8 cellular contexts compared by ENCODE assay signal in the genomic region with DNA sequence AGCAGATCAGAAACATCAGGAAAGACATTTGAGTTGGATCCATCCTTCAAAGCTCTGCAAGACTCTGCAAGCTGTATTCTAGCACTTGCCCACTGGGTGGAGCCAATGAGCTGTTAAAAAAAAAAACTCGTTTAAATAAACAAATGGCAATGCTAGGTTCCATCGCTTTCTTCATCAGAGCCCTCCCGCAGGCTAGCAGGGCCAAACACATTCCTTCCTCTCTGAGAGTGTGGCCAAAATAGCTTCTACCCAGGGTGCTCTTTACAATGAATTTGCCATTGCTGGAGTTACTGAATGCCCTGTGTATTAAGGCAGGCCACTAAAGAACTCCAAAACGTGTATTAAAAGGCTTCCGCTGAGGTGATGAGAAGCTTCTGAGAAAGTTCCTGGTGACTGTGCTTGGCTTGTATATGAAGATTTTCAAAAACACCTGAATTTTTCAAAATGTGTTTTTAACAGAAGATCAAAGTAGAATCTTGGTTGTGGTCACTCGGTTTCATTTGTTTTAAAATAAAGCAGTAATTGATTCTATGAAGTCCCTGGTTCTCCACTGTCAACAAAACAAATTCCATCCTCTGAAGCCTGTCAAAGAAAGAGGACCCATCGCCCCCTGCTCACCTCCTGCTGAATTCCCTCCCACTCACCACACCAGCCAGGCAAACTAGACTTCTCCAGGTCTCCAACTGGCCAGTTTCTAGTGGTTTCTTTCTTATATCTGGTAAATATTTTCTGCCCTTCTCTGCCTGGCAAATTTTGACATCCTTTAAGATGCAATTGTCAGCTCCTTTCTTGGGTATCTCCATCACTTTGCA. TPM values are rescaled to one million over a fixed set of nuclear protein-coding genes. Genes with fewer than 3 reads are reported as not detected.
DNase-seq lines count a peak whose midpoint lies in the region; ATAC-seq and TF ChIP-seq lines count a peak whose summit lies in the region.

No MANE protein-coding gene starts in this region.

- H3K9me3 ChIP-seq in DOHH2 (ENCODE audit: control insufficient read depth, insufficient read depth, low read length) = no peaks in the 10 kb centered on the region
- no peaks in the 10 kb centered on the region for H3K9me3 ChIP-seq in Peyer's patch
- H3K9me3 ChIP-seq in gastroesophageal sphincter = no peaks in the 10 kb centered on the region
- H3K9me3 ChIP-seq in ovary = no peaks in the 10 kb centered on the region

- intact Hi-C loops in ovary (cut with DNase I) = loop anchor here in 2 of 4 donors (2.0 to 5.0 kb wide), 2 partner anchors 214 to 215 kb away; no protein-coding TSS in a partner anchor

- in situ Hi-C loops in KBM-7 (cut with MboI; ENCODE audit: low pct_unique_long_range_greater_than_20kb, low sequenced_read_pairs) = loop anchor here (10.0 kb wide), 1 partner anchor 191 kb away; a partner anchor contains a TSS

- H3K36me3 ChIP-seq in DOHH2 (ENCODE audit: control insufficient read depth, low read length) = no peaks in the 10 kb centered on the region
- peaks cover 0 to 12% (median 0%) of the 10 kb centered on the region in 3 donors for H3K36me3 ChIP-seq in Peyer's patch
- H3K36me3 ChIP-seq in gastroesophageal sphincter = peaks cover 0 to 9% of the 10 kb centered on the region in 2 donors
- no peaks in the 10 kb centered on the region for H3K36me3 ChIP-seq in ovary

- peak; percentile 88 for ATAC-seq in GM21529 (IDR thresholded peaks at IDR 0.05; ENCODE audit: unreplicated experiment)
- ATAC-seq in gastroesophageal sphincter = peak; percentile 88
- no peak for ATAC-seq in GM19328 (IDR thresholded peaks at IDR 0.05; ENCODE audit: unreplicated experiment)

- 18 to 37% methylated on average over 5 to 7 of the region's 7 CpGs for WGBS in gastroesophageal sphincter (ENCODE audit: low coverage in 1 of 2), 2 donors
- 30 to 40% (median 32%) methylated on average over 7 of the region's 7 CpGs for WGBS in ovary, 3 donors

- no peaks in the 10 kb centered on the region for H3K79me2 ChIP-seq in DOHH2 (ENCODE audit: control insufficient read depth, low read length)

- no peak for TF ChIP-seq EP300 in gastroesophageal sphincter (IDR thresholded peaks at IDR 0.05)
- TF ChIP-seq EP300 in ovary (IDR thresholded peaks at IDR 0.05) = no peak

- TF ChIP-seq CTCF in DOHH2 (IDR thresholded peaks at IDR 0.05; ENCODE audit: low read depth, low read length, poor library complexity, severe bottlenecking) (peak; percentile 77), Peyer's patch (IDR thresholded peaks at IDR 0.05) (peak; percentile 78 to 95 (median 88)), gastroesophageal sphincter (IDR thresholded peaks at IDR 0.05) (peak; percentile 83 to 92 (median 90)), ovary (IDR thresholded peaks at IDR 0.05) (peak; percentile 77 to 87 (median 83))

- no peaks in the 10 kb centered on the region for H3K27me3 ChIP-seq in DOHH2 (ENCODE audit: control insufficient read depth, low read length)
- H3K27me3 ChIP-seq in Peyer's patch = no peaks in the 10 kb centered on the region
- no peaks in the 10 kb centered on the region for H3K27me3 ChIP-seq in gastroesophageal sphincter
- no peaks in the 10 kb centered on the region for H3K27me3 ChIP-seq in ovary

- H3K9me2 ChIP-seq in DOHH2 (replicated peaks; ENCODE audit: control insufficient read depth, low read length) = no peaks in the 10 kb centered on the region

- H3K4me3 ChIP-seq in DOHH2 (ENCODE audit: low read length) = no peak overlapping the region
- no peak overlapping the region for H3K4me3 ChIP-seq in Peyer's patch
- no peak overlapping the region for H3K4me3 ChIP-seq in gastroesophageal sphincter
- H3K4me3 ChIP-seq in ovary = no peak overlapping the region

- TF ChIP-seq POLR2A in Peyer's patch (IDR thresholded peaks at IDR 0.05) (no peak), gastroesophageal sphincter (IDR thresholded peaks at IDR 0.05) (no peak), ovary (IDR thresholded peaks at IDR 0.05) (no peak)

- H3K4me2 ChIP-seq in DOHH2 (ENCODE audit: low read length) = no peak overlapping the region

- no peaks in the 10 kb centered on the region for H3F3A ChIP-seq in DOHH2 (ENCODE audit: control insufficient read depth, insufficient read depth)

- DNase-seq in KBM-7 (peak; percentile 91), Peyer's patch (peak; percentile 57 to 78 (median 69)), ovary (peak; percentile 66 to 71 (median 67))
- peak; percentile 34 for DNase-seq in activated naive CD4-positive, alpha-beta T cell treated with Interleukin-2 at 50 U/mL for 16 hours

- H3K4me1 ChIP-seq in DOHH2 (ENCODE audit: control insufficient read depth, low read length) (no peaks in the 10 kb centered on the region), Peyer's patch (peaks cover 0 to 13% (median 4%) of the 10 kb centered on the region in 4 donors), gastroesophageal sphincter (peaks cover 3 to 23% (median 5%) of the 10 kb centered on the region in 3 donors), ovary (ENCODE audit: insufficient read depth) (peaks cover 17% of the 10 kb centered on the region)

- no peak overlapping the region for H3K27ac ChIP-seq in DOHH2 (ENCODE audit: low read depth, low read length)
- no peak overlapping the region for H3K27ac ChIP-seq in Peyer's patch
- H3K27ac ChIP-seq in gastroesophageal sphincter = peak overlapping the region in 1 of 4 donors; percentile 32
- no peak overlapping the region for H3K27ac ChIP-seq in ovary

- H4K20me1 ChIP-seq in DOHH2 (ENCODE audit: control insufficient read depth, insufficient read depth, low read depth, low read length) = no peaks in the 10 kb centered on the region

RNA-seq across cellular contexts. Expression of a gene that starts 36.5 kb away (rescaled TPM):
- total RNA-seq in Peyer's patch (1 to 10 TPM in 2 of 4 donors, not detected in 2; 1.9 to 2.3 TPM), gastroesophageal sphincter (1 to 10 TPM in 1 of 4 donors, not detected in 3; 1.2 TPM), ovary (1 to 10 TPM in 3 of 7 donors, under 1 TPM in 4; 0.23 to 2.3 (median 0.95) TPM)
- 1 to 10 TPM in 1 of 2 donors, not detected in 1; 1.0 TPM for polyA plus RNA-seq in ovary

Comparison
In these comparisons a context has a peak if more than half of its experiments do, and no peak if none do; other contexts are left out.
1. DNase-seq: peak in every context shown above with its lines; median percentile 91 in KBM-7; 69 in Peyer's patch; 67 in ovary; 34 in activated naive CD4-positive, alpha-beta T cell treated with Interleukin-2 at 50 U/mL for 16 hours.